8 cellular contexts compared by ENCODE assay signal in genomic region chr17:45425125-45425983, GRCh38. TPM values are rescaled to one million over a fixed set of nuclear protein-coding genes. Genes with fewer than 3 reads are reported as not detected.
DNase-seq lines count a peak whose midpoint lies in the region; ATAC-seq lines count a peak whose summit lies in the region.

No MANE protein-coding gene starts in this region.

- H3K4me3 ChIP-seq in neuron (ENCODE audit: low read length) = peak overlapping the region; percentile 51

- DNase-seq in AG08396 (ENCODE audit: low spot score) = peak; percentile 75
- DNase-seq in HT1080 (ENCODE audit: low read depth) = peak; percentile 92
- DNase-seq in OCI-M1 (lab: John Stamatoyannopoulos, UW) = peak; percentile 78
- no peak for DNase-seq in putamen (ENCODE audit: low spot score)

- H3K36me3 ChIP-seq in neuron (ENCODE audit: insufficient read depth, low read length) = no peaks in the 10 kb centered on the region

- H3K4me1 ChIP-seq in neuron (ENCODE audit: insufficient read depth, low read length) = peaks cover 18% of the 10 kb centered on the region

- peak; percentile 66 for ATAC-seq in esophagus mucosa
- ATAC-seq in HG02642 (IDR thresholded peaks at IDR 0.05; ENCODE audit: poor library complexity, unreplicated experiment) = no peak
- no peak for ATAC-seq in GM21515 (IDR thresholded peaks at IDR 0.05; ENCODE audit: unreplicated experiment)

- H3K9me3 ChIP-seq in neuron (ENCODE audit: low read length) = no peaks in the 10 kb centered on the region

- H2AFZ ChIP-seq in neuron (ENCODE audit: low read depth, low read length) = peak overlapping the region; percentile 76

- peaks cover 38% of the 10 kb centered on the region for H3K27me3 ChIP-seq in neuron (ENCODE audit: insufficient read depth, low read length)

RNA-seq across cellular contexts. Expression of gene ARHGAP27, which starts 7.3 kb away (rescaled TPM):
- 10.2 and 11.4 TPM in 2 replicates for total RNA-seq in HT1080 (2014; rRNA removed; shearing (Covaris generic))
- 6.0 and 7.5 TPM in 2 replicates for polyA plus RNA-seq in HT1080 (2015; cell fraction: cytosol; rRNA removed)
- polyA plus RNA-seq in HT1080 (2015; cell fraction: nucleus; rRNA removed) = 22.4 and 22.7 TPM in 2 replicates
- 69.0 TPM for total RNA-seq in esophagus mucosa
